ENCODE assay signal across 16 cellular contexts in the genomic region with DNA sequence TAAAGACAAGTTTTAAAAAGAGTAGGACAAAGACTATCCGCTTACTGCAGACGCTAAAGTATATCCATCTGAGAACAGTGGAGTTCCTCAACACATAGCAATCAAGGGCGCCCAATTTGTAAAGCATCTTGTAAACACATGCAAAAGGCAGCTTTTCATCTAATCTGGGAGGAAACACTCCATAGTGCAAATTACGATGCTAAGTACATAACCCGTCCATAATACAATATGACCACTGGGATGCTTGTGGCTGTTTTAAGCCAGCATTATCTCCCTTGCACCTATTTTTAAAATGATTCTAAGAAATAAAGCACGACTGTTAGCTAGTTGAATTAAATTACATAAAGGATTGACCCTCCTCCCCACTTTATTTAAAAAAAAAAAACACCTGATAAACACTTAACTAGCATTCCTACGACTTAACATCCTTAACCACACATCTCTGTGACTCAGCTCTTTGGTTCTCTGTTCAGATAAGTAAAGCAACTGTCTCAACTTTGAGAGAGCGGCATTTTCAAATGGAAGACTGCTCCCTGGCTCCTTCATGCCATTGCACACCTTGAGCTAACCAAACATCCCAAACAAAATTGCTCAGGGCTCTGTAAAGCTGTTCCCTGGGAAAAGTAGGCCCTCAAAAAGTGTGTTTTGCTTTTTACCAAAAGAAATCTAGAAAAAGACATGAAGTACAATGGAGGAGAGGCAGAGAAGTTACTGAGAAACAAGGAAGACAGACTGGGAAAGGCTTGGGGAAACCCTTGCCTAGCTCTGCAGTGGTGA. TPM values are rescaled to one million over a fixed set of nuclear protein-coding genes. Genes with fewer than 3 reads are reported as not detected.
A peak's percentile ranks its signal among the peaks of the same experiment; 100 is the strongest.
DNase-seq lines count a peak whose midpoint lies in the region; ATAC-seq, FAIRE-seq and TF ChIP-seq lines count a peak whose summit lies in the region.
"Had no signal": no experiment of that assay in that cellular context is flagged by ENCODE, and none has a peak within 500 bp of the region (broad histone marks: within the 10 kb centered on the region; RNA-seq: fewer than 3 reads in every experiment).

No MANE protein-coding gene starts in this region.

- peaks cover 10% of the 10 kb centered on the region for H3K4me1 ChIP-seq in IMR-90 (ENCODE audit: control insufficient read depth, insufficient read depth, low read length)
- peaks cover 31 to 34% of the 10 kb centered on the region in 2 experiments for H3K4me1 ChIP-seq in K562 (replicated peaks in 1 of 2; ENCODE audit: control insufficient read depth in 2 of 2, insufficient read depth in 2 of 2, low read length in 2 of 2)
- H3K4me1 ChIP-seq in OCI-LY7 (ENCODE audit: insufficient read depth, low read length, poor library complexity, severe bottlenecking): no peaks in the 10 kb centered on the region
- peaks cover 4 to 8% of the 10 kb centered on the region in 2 donors for H3K4me1 ChIP-seq in thyroid gland
- peaks cover 25% of the 10 kb centered on the region for H3K4me1 ChIP-seq in suprapubic skin
- H3K4me1 ChIP-seq: BE2C had no signal

- H2AFZ ChIP-seq in IMR-90 (replicated peaks; ENCODE audit: low read length, poor library complexity): no peak overlapping the region
- H2AFZ ChIP-seq in K562 (ENCODE audit: low read depth, low read length): peak overlapping the region; percentile 79
- H2AFZ ChIP-seq in OCI-LY7 (ENCODE audit: low read length): no peak overlapping the region

- H3K9me2 ChIP-seq in OCI-LY7 (ENCODE audit: insufficient read depth, low read length): no peaks in the 10 kb centered on the region

- H3K4ac ChIP-seq in IMR-90 (ENCODE audit: low read depth, low read length): no peak overlapping the region

- H3K79me1 ChIP-seq in IMR-90 (ENCODE audit: low read depth in 1 of 2, low read length in 2 of 2): no peaks in the 10 kb centered on the region

- TF ChIP-seq CTCF in IMR-90 (conservative IDR thresholded peaks at IDR 0.05; ENCODE audit: low read depth, low read length): no peak
- TF ChIP-seq CTCF in K562 (IDR thresholded peaks at IDR 0.05 in 2 of 3, conservative IDR thresholded peaks at IDR 0.05 in 1 of 3; ENCODE audit: insufficient read depth in 2 of 3, low read depth in 1 of 3, low read length in 3 of 3): peak in 1 of 3 experiments; percentile 14; a peak in 2 of 6 replicates
- no peak for TF ChIP-seq CTCF in OCI-LY7 (conservative IDR thresholded peaks at IDR 0.05; ENCODE audit: low read length)
- no peak for TF ChIP-seq CTCF in thyroid gland (IDR thresholded peaks at IDR 0.05)
- TF ChIP-seq CTCF in suprapubic skin (IDR thresholded peaks at IDR 0.05): no peak

- H3K4me3 ChIP-seq in IMR-90 (ENCODE audit: insufficient read depth, low read depth, low read length): no peak overlapping the region
- H3K4me3 ChIP-seq in K562: no peak overlapping the region
- H3K4me3 ChIP-seq in OCI-LY7 (ENCODE audit: low read depth, low read length, poor library complexity, severe bottlenecking): no peak overlapping the region
- no peak overlapping the region for H3K4me3 ChIP-seq in thyroid gland (replicated peaks in 1 of 3)
- no peak overlapping the region for H3K4me3 ChIP-seq in suprapubic skin
- H3K4me3 ChIP-seq: GM12878, psoas muscle had no signal

- H3K14ac ChIP-seq in IMR-90 (replicated peaks; ENCODE audit: low read depth, low read length): no peak overlapping the region

- H3K23ac ChIP-seq in IMR-90 (ENCODE audit: low read depth, low read length): no peak overlapping the region

- no peak overlapping the region for H3K18ac ChIP-seq in IMR-90 (ENCODE audit: low read depth, low read length)

- H2BK120ac ChIP-seq in IMR-90 (ENCODE audit: low read depth, low read length): no peak overlapping the region

- 0% methylated on average over 1 of the region's 8 CpGs; no CpG with 5 or more reads in 1 of the 2 experiments for WGBS in IMR-90 (ENCODE audit: extremely low coverage in 2 of 2, insufficient read length in 1 of 2), 2 experiments
- WGBS in K562 (ENCODE audit: insufficient coverage, low coverage, missing lambda C conversion rate): 21% methylated on average over 8 of the region's 8 CpGs
- 80 to 81% methylated on average over 8 of the region's 8 CpGs for WGBS in thyroid gland, 2 donors
- 81% methylated on average over 8 of the region's 8 CpGs for WGBS in suprapubic skin

- dilution Hi-C loops in IMR-90 (cut with HindIII; ENCODE audit: low sequenced_read_pairs, unreplicated experiment): no loop called here

- no peak for TF ChIP-seq POLR2A in IMR-90 (IDR thresholded peaks at IDR 0.05; ENCODE audit: low read depth, low read length)
- TF ChIP-seq POLR2A in K562 (conservative IDR thresholded peaks at IDR 0.05): no peak
- no peak for TF ChIP-seq POLR2A in thyroid gland (IDR thresholded peaks at IDR 0.05)
- TF ChIP-seq POLR2A in suprapubic skin (IDR thresholded peaks at IDR 0.05): no peak

- H4K91ac ChIP-seq in IMR-90 (ENCODE audit: insufficient read depth, low read depth, low read length): no peak overlapping the region

- no TSS peak for BruUV-seq in IMR-90 (replicated peaks; lab: Mats Ljungman, UMichigan)
- no TSS peak for BruUV-seq in K562 (replicated peaks; lab: Mats Ljungman, UMichigan)
- no TSS peak for BruUV-seq in OCI-LY7 (replicated peaks; lab: Mats Ljungman, UMichigan)

- H3K9me3 ChIP-seq in IMR-90 (ENCODE audit: control insufficient read depth, insufficient read depth, low read length): no peaks in the 10 kb centered on the region
- no peaks in the 10 kb centered on the region for H3K9me3 ChIP-seq in K562 (replicated peaks; ENCODE audit: control insufficient read depth, insufficient read depth, low read depth, low read length)
- H3K9me3 ChIP-seq in OCI-LY7 (ENCODE audit: low read length): no peaks in the 10 kb centered on the region
- H3K9me3 ChIP-seq in thyroid gland: no peaks in the 10 kb centered on the region
- H3K9me3 ChIP-seq in suprapubic skin: no peaks in the 10 kb centered on the region
- H3K9me3 ChIP-seq: BE2C, psoas muscle had no signal

- H3K27me3 ChIP-seq in IMR-90 (ENCODE audit: control insufficient read depth, insufficient read depth, low read length) (peaks cover 14% of the 10 kb centered on the region), K562 (ENCODE audit: control insufficient read depth in 2 of 2, insufficient read depth in 2 of 2, low read length in 2 of 2) (no peaks in the 10 kb centered on the region), thyroid gland (no peaks in the 10 kb centered on the region), suprapubic skin (no peaks in the 10 kb centered on the region)
- H3K27me3 ChIP-seq: dorsolateral prefrontal cortex had no signal

- CTCF ChIA-PET in IMR-90 (lab: Yijun Ruan, JAX) (interaction anchor here (0.6 to 1.4 kb wide), 3 partner anchors 12 to 318 kb away, joined by 3 to 4 read pairs (median 3); no protein-coding TSS in a partner anchor), K562 (lab: Yijun Ruan, JAX; ENCODE audit: low intra/inter-chr PET ratio) (no interaction called here), OCI-LY7 (lab: Charles Lee; ENCODE audit: unreplicated experiment) (no interaction called here)

- H3K4me2 ChIP-seq in IMR-90 (ENCODE audit: low read depth, low read length) (no peak overlapping the region), K562 (ENCODE audit: insufficient read depth, low read length) (peak overlapping the region; percentile 57), OCI-LY7 (ENCODE audit: low read length) (no peak overlapping the region)

- peak; percentile 51; the same call in 1 of the 2 replicates for ATAC-seq in IMR-90 (ENCODE audit: low read depth)
- peak; percentile 84 for ATAC-seq in K562
- ATAC-seq: GM12878, psoas muscle had no signal

- POLR2A ChIA-PET in IMR-90 (lab: Charles Lee; ENCODE audit: unreplicated experiment): no interaction called here
- POLR2A ChIA-PET in K562 (lab: Yijun Ruan, JAX): interaction anchor here (0.5 to 2.8 kb wide), 13 partner anchors 8 to 1429 kb away, joined by 3 to 19 read pairs (median 3); no protein-coding TSS in a partner anchor
- POLR2A ChIA-PET in OCI-LY7 (lab: Charles Lee): interaction anchor here (0.6 to 1.4 kb wide), 2 partner anchors 18 to 238 kb away, joined by 4 to 5 read pairs; no protein-coding TSS in a partner anchor

- TF ChIP-seq EP300 in K562 (IDR thresholded peaks at IDR 0.05; ENCODE audit: low read length): peak; percentile 58
- TF ChIP-seq EP300 in suprapubic skin (IDR thresholded peaks at IDR 0.05): no peak

- H4K5ac ChIP-seq in IMR-90 (ENCODE audit: low read depth, low read length): no peak overlapping the region

- no peak overlapping the region for H2AK9ac ChIP-seq in IMR-90 (replicated peaks; ENCODE audit: low read depth, low read length, poor library complexity)

- H3K36me3 ChIP-seq in IMR-90 (ENCODE audit: control insufficient read depth, insufficient read depth, low read length) (no peaks in the 10 kb centered on the region), K562 (ENCODE audit: control insufficient read depth, insufficient read depth, low read length) (no peaks in the 10 kb centered on the region), OCI-LY7 (ENCODE audit: insufficient read depth, low read length) (no peaks in the 10 kb centered on the region), thyroid gland (no peaks in the 10 kb centered on the region), suprapubic skin (no peaks in the 10 kb centered on the region)
- H3K36me3 ChIP-seq: BE2C had no signal

- no peak overlapping the region for H2AK5ac ChIP-seq in IMR-90 (ENCODE audit: low read depth, low read length)

- H3K9ac ChIP-seq in IMR-90 (ENCODE audit: low read depth, low read length) (no peak overlapping the region), K562 (ENCODE audit: insufficient read depth in 1 of 2, low read depth in 2 of 2, low read length in 2 of 2) (peak overlapping the region in 1 of 2 experiments; percentile 60; a peak in 3 of 4 replicates)

- H3K27ac ChIP-seq in IMR-90 (ENCODE audit: insufficient read depth, low read length): no peak overlapping the region
- peak overlapping the region; percentile 52 for H3K27ac ChIP-seq in K562 (ENCODE audit: extremely low read depth, low read depth, low read length)
- H3K27ac ChIP-seq in OCI-LY7 (ENCODE audit: low read depth, low read length, poor library complexity, severe bottlenecking): no peak overlapping the region
- no peak overlapping the region for H3K27ac ChIP-seq in thyroid gland
- H3K27ac ChIP-seq in suprapubic skin: no peak overlapping the region
- H3K27ac ChIP-seq: psoas muscle had no signal

- H4K8ac ChIP-seq in IMR-90 (ENCODE audit: low read depth in 2 of 2, low read length in 2 of 2): no peak overlapping the region

- peak; percentile 57 for DNase-seq in AG20443 (ENCODE audit: low spot score)
- DNase-seq in IMR-90: peak; percentile 76
- DNase-seq in K562 (ENCODE audit: extremely low read depth in 1 of 4, low spot score in 3 of 4): peak; percentile 49 to 80 (median 66)
- DNase-seq in kidney glomerular epithelial cell (lab: John Stamatoyannopoulos, UW): peak; percentile 80
- DNase-seq in OCI-LY7 (ENCODE audit: low spot score): no peak
- no peak for DNase-seq in thyroid gland
- DNase-seq in suprapubic skin (ENCODE audit: low spot score in 2 of 2): no peak
- no peak for DNase-seq in putamen (ENCODE audit: low spot score)
- DNase-seq: BE2C; DMS53; NCI-H2171 treated with DMSO at 0.1 percent for 48 hours; psoas muscle; stimulated activated CD4-positive, alpha-beta T cell treated with anti-CD3 and anti-CD28 coated beads, Interleukin-1b, Interleukin-23, amount 100 ng/mL, for 48 hours had no signal

- no peak overlapping the region for H2BK15ac ChIP-seq in IMR-90 (ENCODE audit: low read depth, low read length)

- intact Hi-C loops in IMR-90 (cut with micrococcal nuclease) (no loop called here), K562 (cut with micrococcal nuclease) (no loop called here), OCI-LY7 (cut with micrococcal nuclease; ENCODE audit: unreplicated experiment) (no loop called here), thyroid gland (cut with DNase I) (no loop called here)

- in situ Hi-C loops in IMR-90 (cut with MboI; ENCODE audit: low sequenced_read_pairs) (no loop called here), K562 (cut with MboI) (no loop called here)

- no peak overlapping the region for H2BK5ac ChIP-seq in IMR-90 (ENCODE audit: low read depth, low read length, poor library complexity, severe bottlenecking)

- H4K20me1 ChIP-seq in IMR-90 (ENCODE audit: insufficient read depth, low read length) (no peaks in the 10 kb centered on the region), K562 (replicated peaks; ENCODE audit: control insufficient read depth, insufficient read depth, low read length) (peaks cover 9% of the 10 kb centered on the region; the same call in 1 of the 2 replicates), OCI-LY7 (ENCODE audit: insufficient read depth, low read length) (no peaks in the 10 kb centered on the region)

- FAIRE-seq in K562 (lab: Jason Lieb, UNC): peak; percentile 99
- FAIRE-seq: frontal cortex, GM12878 had no signal

- no peak overlapping the region for H3K56ac ChIP-seq in IMR-90 (ENCODE audit: extremely low read depth, insufficient read depth, low read length)

- peaks cover 8% of the 10 kb centered on the region; the same call in 1 of the 3 replicates for H3K79me2 ChIP-seq in K562 (ENCODE audit: control insufficient read depth, insufficient read depth, low read length)
- no peaks in the 10 kb centered on the region for H3K79me2 ChIP-seq in OCI-LY7 (ENCODE audit: insufficient read depth, low read depth, low read length)

- TF ChIP-seq RAD21 in IMR-90 (IDR thresholded peaks at IDR 0.05; ENCODE audit: low read length) (no peak), K562 (CRISPR knock-in tag; conservative IDR thresholded peaks at IDR 0.05 in 1 of 2, IDR thresholded peaks at IDR 0.05 in 1 of 2) (peak in 1 of 2 experiments; percentile 25; a peak in 2 of 4 replicates)

- no peak overlapping the region for H2BK20ac ChIP-seq in IMR-90 (ENCODE audit: low read depth, low read length)

- H3K9me1 ChIP-seq in IMR-90 (ENCODE audit: insufficient read depth, low read length) (peaks cover 3% of the 10 kb centered on the region; the same call in 1 of the 2 replicates), K562 (ENCODE audit: control insufficient read depth, insufficient read depth, low read length) (no peaks in the 10 kb centered on the region)

RNA-seq across cellular contexts. Expression of a gene that starts 14.2 kb away (rescaled TPM):
- total RNA-seq in IMR-90 (2012; rRNA removed) (0.56 and 0.72 TPM in 2 replicates), K562 (2014; rRNA removed) (4.0 TPM in 2 replicates), K562 (2014; rRNA removed; fragmentation: Illumina TruSeq; extraction: Trizol) (1.6 and 1.9 TPM in 2 replicates), K562 (2015; rRNA removed; fragmentation: Illumina TruSeq; extraction: Trizol) (1.1 and 1.2 TPM in 2 replicates), K562 (2021) (7.3 and 8.7 TPM in 2 replicates), OCI-LY7 (2022) (not detected in 2 replicates), thyroid gland (10 to 100 TPM; 16.6 to 21.8 (median 17.6) TPM), suprapubic skin (10 to 100 TPM; 38.2 to 59.8 (median 48.1) TPM)
- polyA plus RNA-seq in IMR-90 (2012; rRNA removed) (1.1 and 1.6 TPM in 2 replicates), K562 (2011; rRNA removed) (2.1 and 3.2 TPM in 2 replicates), K562 (2014; fragmentation: Illumina TruSeq; extraction: Trizol) (4.1 and 5.4 TPM in 2 replicates), K562 (2014; fragmentation: Nextera tagmentation; extraction: Ambion mirVana) (under 1 TPM; 0.30 to 0.32 TPM), K562 (2014; rRNA removed) (2.5 and 4.7 TPM in 2 replicates)
- polyA plus RNA-seq in IMR-90 (2012; cell fraction: cytosol; rRNA removed): 1.2 and 1.9 TPM in 2 replicates
- 1.9 TPM in 2 replicates for polyA plus RNA-seq in IMR-90 (2012; cell fraction: nucleus; rRNA removed; ENCODE audit: low replicate concordance)
- total RNA-seq in K562 (2011; cell fraction: chromatin; rRNA removed; ENCODE audit: low replicate concordance): 37.5 and 58.5 TPM in 2 replicates
- total RNA-seq in K562 (2011; cell fraction: nucleolus; rRNA removed): 38.7 and 44.9 TPM in 2 replicates
- 41.6 and 49.3 TPM in 2 replicates for total RNA-seq in K562 (2011; cell fraction: nucleoplasm; rRNA removed)
- polyA plus RNA-seq in K562 (2011; cell fraction: cytosol; rRNA removed): 3.3 and 3.5 TPM in 2 replicates
- polyA plus RNA-seq in K562 (2011; cell fraction: nucleus; rRNA removed): 7.3 and 12.9 TPM in 2 replicates
- polyA plus RNA-seq in K562 (2012): 3.6 and 8.0 TPM in 2 replicates
- 6.7 and 10.2 TPM in 2 replicates for polyA minus RNA-seq in K562 (2011; rRNA and poly(A)+ RNA removed)
- polyA minus RNA-seq in K562 (2011; cell fraction: cytosol; rRNA and poly(A)+ RNA removed): 5.6 and 7.4 TPM in 2 replicates
- 13.2 and 15.6 TPM in 2 replicates for polyA minus RNA-seq in K562 (2011; cell fraction: nucleus; rRNA and poly(A)+ RNA removed)
- total RNA-seq in OCI-LY7 (2014; rRNA removed; shearing (Covaris generic)): not detected in 2 replicates

Comparison
In these comparisons a context has a peak if more than half of its experiments do, and no peak if none do; other contexts are left out.
1. DNase-seq: peak in AG20443 (single experiment), IMR-90 (single experiment), K562 (4 of 4) and kidney glomerular epithelial cell (single experiment); none in OCI-LY7 (single experiment), thyroid gland (0 of 2), suprapubic skin (0 of 2) and putamen (single experiment).